ENCODE assay signal across 2 cellular contexts in the genomic region with DNA sequence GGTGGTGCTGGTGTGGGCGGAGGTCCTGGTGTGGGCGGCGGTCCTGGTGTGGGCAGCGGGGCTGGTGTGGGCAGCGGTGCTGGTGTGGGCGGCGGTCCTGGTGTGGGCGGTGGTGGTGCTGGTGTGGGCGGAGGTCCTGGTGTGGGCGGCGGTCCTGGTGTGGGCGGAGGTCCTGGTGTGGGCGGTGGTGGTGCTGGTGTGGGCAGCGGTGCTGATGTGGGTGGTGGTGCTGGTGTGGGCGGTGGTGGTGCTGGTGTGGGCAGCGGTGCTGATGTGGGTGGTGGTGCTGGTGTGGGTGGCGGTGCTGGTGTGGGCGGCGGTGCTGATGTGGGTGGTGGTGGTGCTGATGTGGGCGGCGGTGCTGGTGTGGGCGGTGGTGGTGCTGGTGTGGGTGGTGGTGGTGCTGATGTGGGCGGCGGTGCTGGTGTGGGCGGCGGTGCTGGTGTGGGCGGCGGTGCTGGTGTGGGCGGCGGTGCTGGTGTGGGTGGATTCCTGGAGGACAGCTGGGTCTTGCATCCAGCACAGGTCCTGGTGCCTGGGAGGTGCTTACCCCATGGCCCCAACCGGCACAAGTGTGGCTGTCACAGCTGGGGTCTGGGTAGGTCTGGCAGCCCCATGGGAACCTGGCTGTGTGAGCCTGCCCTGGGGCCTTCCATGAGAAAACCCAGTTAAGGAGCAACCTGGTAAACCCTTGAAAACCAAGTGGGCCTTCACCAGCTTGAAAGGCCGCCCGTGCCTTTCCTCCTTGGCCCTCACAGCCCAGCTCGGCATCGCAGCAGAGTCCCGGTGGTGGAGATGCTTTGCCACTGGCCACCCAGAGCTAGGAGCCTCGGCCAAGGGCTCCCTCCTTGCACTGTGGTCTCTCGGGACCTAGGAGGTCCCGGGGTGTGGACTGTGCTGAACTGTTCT.
TF ChIP-seq lines count a peak whose summit lies in the region.

No MANE protein-coding gene starts in this region.

TF ChIP-seq in Ishikawa, 13 proteins besides CTCF, POLR2A, EP300 and RAD21:
- peak; percentile 31; the same call in 1 of the 2 replicates for TF ChIP-seq EGR1 (IDR thresholded peaks at IDR 0.05)

TF ChIP-seq in HepG2, 621 proteins besides CTCF, POLR2A, EP300 and RAD21:
- peak; percentile 17 for TF ChIP-seq AGO2 (optimal IDR thresholded peaks at IDR 0.05; ENCODE audit: low read depth, low read length)
